7 cellular contexts compared by ENCODE assay signal in the genomic region with DNA sequence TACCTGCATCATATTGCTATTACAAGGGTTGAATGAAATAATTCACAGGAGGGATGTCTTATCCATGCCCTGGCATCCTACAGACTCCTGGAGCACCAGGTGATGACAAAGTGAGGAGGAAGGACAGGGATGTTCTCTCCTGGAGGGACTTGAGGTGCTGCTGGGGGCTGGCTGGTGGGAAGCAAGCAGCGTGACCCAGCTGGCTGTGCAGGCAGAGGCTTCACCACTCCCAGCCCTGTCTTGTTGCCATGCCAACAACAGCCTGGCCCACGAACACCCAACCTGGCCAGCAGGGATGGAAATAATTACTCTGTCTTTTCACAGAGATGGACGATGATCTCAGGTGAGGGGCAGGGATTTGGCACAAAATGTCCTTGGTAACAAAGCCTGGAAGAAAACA.
DNase-seq lines count a peak whose midpoint lies in the region; ATAC-seq, FAIRE-seq and TF ChIP-seq lines count a peak whose summit lies in the region.
"Not testable (repeated sequence)": the region's sequence is repeated elsewhere in the genome, so short reads cannot be mapped to it uniquely, and the experiment has no call there.

No MANE protein-coding gene starts in this region.

- peak; percentile 23 for DNase-seq in NCI-H748 (lab: John Stamatoyannopoulos, UW; ENCODE audit: unreplicated experiment)
- not testable (repeated sequence) for DNase-seq in bronchial epithelial cell (ENCODE audit: low read depth); esophagus muscularis mucosa (ENCODE audit: extremely low spot score)
- peak; percentile 10 for DNase-seq in kidney

- POLR2A ChIA-PET in HEK293 (lab: Yijun Ruan, JAX), result not testable (repeated sequence)

- not testable (repeated sequence) for H3K36me3 Mint-ChIP-seq in activated T-helper 17 cell treated with anti-CD3 and anti-CD28 coated beads, Interleukin-2, amount 50 U/mL, for 72 hours (ENCODE audit: low read depth)

- H3K27ac ChIP-seq in HEK293 (ENCODE audit: extremely low read depth, low read depth, low read length); kidney (ENCODE audit: low read depth in 2 of 2, low read length in 2 of 2): not testable (repeated sequence)
- H3K27ac ChIP-seq in esophagus muscularis mucosa (replicated peaks in 1 of 4), result peak overlapping the region in 3 of 4 donors; percentile 53 to 72 (median 54)
- peak overlapping the region; percentile 45 for H3K27ac ChIP-seq in rectal smooth muscle tissue (ENCODE audit: low read depth, low read length)

- H3K27me3 ChIP-seq in bronchial epithelial cell (ENCODE audit: control insufficient read depth, insufficient read depth, low read length); esophagus muscularis mucosa; rectal smooth muscle tissue (ENCODE audit: control insufficient read depth, insufficient read depth, low read length): not testable (repeated sequence)

- not testable (repeated sequence) for H3K9me3 ChIP-seq in HEK293 (ENCODE audit: control insufficient read depth, insufficient read depth, low read depth, low read length); esophagus muscularis mucosa; kidney (ENCODE audit: control insufficient read depth in 1 of 2, low read length in 2 of 2)

- H3K4me1 Mint-ChIP-seq in activated T-helper 17 cell treated with anti-CD3 and anti-CD28 coated beads, Interleukin-2, amount 50 U/mL, for 72 hours, result not testable (repeated sequence)

- not testable (repeated sequence) for ATAC-seq in activated T-helper 17 cell treated with anti-CD3 and anti-CD28 coated beads, Interleukin-2, amount 50 U/mL, for 72 hours (replicated peaks)

- H3K36me3 ChIP-seq in HEK293 (ENCODE audit: control insufficient read depth in 2 of 2, insufficient read depth in 1 of 2, low read length in 2 of 2); bronchial epithelial cell (ENCODE audit: control insufficient read depth, insufficient read depth, low read length); esophagus muscularis mucosa; kidney (ENCODE audit: control insufficient read depth in 1 of 2, insufficient read depth in 2 of 2, low read length in 2 of 2); rectal smooth muscle tissue (ENCODE audit: control insufficient read depth, insufficient read depth, low read length): not testable (repeated sequence)

- CTCF ChIA-PET in HEK293 (lab: Yijun Ruan, JAX), result not testable (repeated sequence)

- intact Hi-C loops in esophagus muscularis mucosa (cut with DNase I); kidney (cut with DNase I): not testable (repeated sequence)

- peak; percentile 83 for FAIRE-seq in bronchial epithelial cell (lab: Jason Lieb, UNC)
- not testable (repeated sequence) for FAIRE-seq in kidney (lab: Jason Lieb, UNC)

- TF ChIP-seq EP300 in esophagus muscularis mucosa (IDR thresholded peaks at IDR 0.05), result not testable (repeated sequence)

- H3K4me1 ChIP-seq in HEK293 (ENCODE audit: control insufficient read depth, insufficient read depth, low read length); kidney (ENCODE audit: control insufficient read depth in 1 of 2, insufficient read depth in 1 of 2, low read depth in 1 of 2, low read length in 2 of 2); rectal smooth muscle tissue (ENCODE audit: control insufficient read depth, insufficient read depth, low read length): not testable (repeated sequence)
- H3K4me1 ChIP-seq in esophagus muscularis mucosa, result peaks cover 0 to 52% (median 46%) of the 10 kb centered on the region in 4 donors

- not testable (repeated sequence) for H3K9ac ChIP-seq in kidney (ENCODE audit: low read length in 2 of 2); rectal smooth muscle tissue (ENCODE audit: low read length)

- H3K27ac Mint-ChIP-seq in activated T-helper 17 cell treated with anti-CD3 and anti-CD28 coated beads, Interleukin-2, amount 50 U/mL, for 72 hours, result peak overlapping the region; percentile 46

- not testable (repeated sequence) for TF ChIP-seq CTCF in HEK293 (tag by site-specific recombination; IDR thresholded peaks at IDR 0.05); bronchial epithelial cell (IDR thresholded peaks at IDR 0.05; ENCODE audit: insufficient read depth, low read length, severe bottlenecking); esophagus muscularis mucosa (IDR thresholded peaks at IDR 0.05); kidney (IDR thresholded peaks at IDR 0.05; ENCODE audit: borderline replicate concordance, extremely low read depth, insufficient read depth)

- H3K27me3 Mint-ChIP-seq in activated T-helper 17 cell treated with anti-CD3 and anti-CD28 coated beads, Interleukin-2, amount 50 U/mL, for 72 hours, result not testable (repeated sequence)

- not testable (repeated sequence) for TF ChIP-seq POLR2A in esophagus muscularis mucosa (IDR thresholded peaks at IDR 0.05; ENCODE audit: low read depth)

- not testable (repeated sequence) for H3K4me3 ChIP-seq in HEK293 (ENCODE audit: low read depth, low read length); bronchial epithelial cell (ENCODE audit: low read depth, low read length); esophagus muscularis mucosa; kidney (ENCODE audit: low read length in 2 of 2); rectal smooth muscle tissue (ENCODE audit: low read length)

- not testable (repeated sequence) for H3K9me3 Mint-ChIP-seq in activated T-helper 17 cell treated with anti-CD3 and anti-CD28 coated beads, Interleukin-2, amount 50 U/mL, for 72 hours

- not testable (repeated sequence) for H3K4me3 Mint-ChIP-seq in activated T-helper 17 cell treated with anti-CD3 and anti-CD28 coated beads, Interleukin-2, amount 50 U/mL, for 72 hours

- no CpG with 5 or more reads among the region's 3 CpGs for WGBS in esophagus muscularis mucosa

TF ChIP-seq in HEK293, 187 proteins besides CTCF, POLR2A, EP300 and RAD21:
- TF ChIP-seq ZNF341 (tag by site-specific recombination; IDR thresholded peaks at IDR 0.05; ENCODE audit: low read depth), result peak; percentile 22; the same call in 1 of the 2 replicates
